ENCODE assay signal across 9 cellular contexts in genomic region chr12:110498984-110499706, GRCh38. TPM values are rescaled to one million over a fixed set of nuclear protein-coding genes. Genes with fewer than 3 reads are reported as not detected.
DNase-seq lines count a peak whose midpoint lies in the region; ATAC-seq and TF ChIP-seq lines count a peak whose summit lies in the region.
"Had no signal": no experiment of that assay in that cellular context is flagged by ENCODE, and none has a peak within 500 bp of the region (broad histone marks: within the 10 kb centered on the region; RNA-seq: fewer than 3 reads in every experiment).

No MANE protein-coding gene starts in this region.

- H3K4me1 ChIP-seq in CD8-positive, alpha-beta T cell (ENCODE audit: insufficient read depth, low read length), result peaks cover 17% of the 10 kb centered on the region
- peaks cover 20 to 22% of the 10 kb centered on the region in 2 donors for H3K4me1 ChIP-seq in naive thymus-derived CD4-positive, alpha-beta T cell (ENCODE audit: control insufficient read depth in 2 of 2, insufficient read depth in 2 of 2, low read length in 2 of 2)
- peaks cover 7 to 21% of the 10 kb centered on the region in 2 donors for H3K4me1 ChIP-seq in ascending aorta

- H3K36me3 Mint-ChIP-seq in CD8-positive, alpha-beta T cell, result peaks cover 26% of the 10 kb centered on the region
- peaks cover 28% of the 10 kb centered on the region for H3K36me3 Mint-ChIP-seq in activated naive CD8-positive, alpha-beta T cell treated with anti-CD3 and anti-CD28 coated beads, Interleukin-2, amount 10 ng/mL, durations not matched to agents 7 days and 5 days
- H3K36me3 Mint-ChIP-seq in naive thymus-derived CD4-positive, alpha-beta T cell, result peaks cover 0 to 17% (median 8%) of the 10 kb centered on the region in 5 donors

- no peak overlapping the region for H3K27ac ChIP-seq in CD8-positive, alpha-beta T cell (ENCODE audit: low read depth, low read length)
- no peak overlapping the region for H3K27ac ChIP-seq in naive thymus-derived CD4-positive, alpha-beta T cell (ENCODE audit: low read depth, low read length)
- H3K27ac ChIP-seq in ascending aorta, result peak overlapping the region in 1 of 2 donors; percentile 4

- intact Hi-C loops in CD8-positive, alpha-beta T cell (cut with DNase I, micrococcal nuclease), result no loop called here
- intact Hi-C loops in naive thymus-derived CD4-positive, alpha-beta T cell (cut with micrococcal nuclease), result no loop called here
- intact Hi-C loops in ascending aorta (cut with DNase I), result no loop called here

- no peak for TF ChIP-seq CTCF in CD8-positive, alpha-beta T cell (IDR thresholded peaks at IDR 0.05)
- TF ChIP-seq CTCF in ascending aorta (IDR thresholded peaks at IDR 0.05), result no peak

- CTCF ChIA-PET in CD8-positive, alpha-beta T cell (lab: Charles Lee), result interaction anchor here (1.1 to 4.3 kb wide), 4 partner anchors 23 to 104 kb away, joined by 3 to 18 read pairs (median 3); partner anchors contain the start of genes ARPC3, FAM216A and GPN3
- CTCF ChIA-PET in naive thymus-derived CD4-positive, alpha-beta T cell (lab: Charles Lee), result interaction anchor here (1.1 to 4.3 kb wide), 4 partner anchors 26 to 103 kb away, joined by 3 to 20 read pairs (median 6); partner anchors contain the start of genes ARPC3, FAM216A and GPN3

- no peaks in the 10 kb centered on the region for H3K27me3 Mint-ChIP-seq in CD8-positive, alpha-beta T cell (ENCODE audit: low read depth)
- H3K27me3 Mint-ChIP-seq in activated naive CD8-positive, alpha-beta T cell treated with anti-CD3 and anti-CD28 coated beads, Interleukin-2, amount 10 ng/mL, durations not matched to agents 7 days and 5 days, result no peaks in the 10 kb centered on the region
- peaks cover 0 to 3% (median 0%) of the 10 kb centered on the region in 5 donors for H3K27me3 Mint-ChIP-seq in naive thymus-derived CD4-positive, alpha-beta T cell

- no peaks in the 10 kb centered on the region for H3K9me3 Mint-ChIP-seq in CD8-positive, alpha-beta T cell
- H3K9me3 Mint-ChIP-seq in activated naive CD8-positive, alpha-beta T cell treated with anti-CD3 and anti-CD28 coated beads, Interleukin-2, amount 10 ng/mL, durations not matched to agents 7 days and 5 days, result peaks cover 3% of the 10 kb centered on the region
- peaks cover 0 to 6% (median 0%) of the 10 kb centered on the region in 11 donors for H3K9me3 Mint-ChIP-seq in naive thymus-derived CD4-positive, alpha-beta T cell

- H3K4me3 ChIP-seq in CD8-positive, alpha-beta T cell (ENCODE audit: low read depth, low read length), result no peak overlapping the region
- no peak overlapping the region for H3K4me3 ChIP-seq in naive thymus-derived CD4-positive, alpha-beta T cell (ENCODE audit: low read length)
- H3K4me3 ChIP-seq in ascending aorta, result no peak overlapping the region

- peak overlapping the region; percentile 45 for H3K4me3 Mint-ChIP-seq in CD8-positive, alpha-beta T cell
- H3K4me3 Mint-ChIP-seq in activated naive CD8-positive, alpha-beta T cell treated with anti-CD3 and anti-CD28 coated beads, Interleukin-2, amount 10 ng/mL, durations not matched to agents 7 days and 5 days, result peak overlapping the region; percentile 66
- H3K4me3 Mint-ChIP-seq in naive thymus-derived CD4-positive, alpha-beta T cell, result peak overlapping the region in 9 of 10 donors; percentile 8 to 93 (median 59)

- H3K9me3 ChIP-seq in CD8-positive, alpha-beta T cell (ENCODE audit: low read length), result no peaks in the 10 kb centered on the region
- no peaks in the 10 kb centered on the region for H3K9me3 ChIP-seq in naive thymus-derived CD4-positive, alpha-beta T cell (ENCODE audit: control insufficient read depth in 2 of 3, low read length in 3 of 3)
- no peaks in the 10 kb centered on the region for H3K9me3 ChIP-seq in ascending aorta

- DNase-seq in CD8-positive, alpha-beta T cell, result no peak
- DNase-seq in M059J (ENCODE audit: low read depth), result peak; percentile 36
- DNase-seq in activated naive CD8-positive, alpha-beta T cell treated with anti-CD3 and anti-CD28 coated beads, Interleukin-2, amount 10 ng/mL, durations not matched to agents 7 days and 5 days, result no peak
- no peak for DNase-seq in naive thymus-derived CD4-positive, alpha-beta T cell
- no peak for DNase-seq in DMS53 treated with DMSO at 0.1 percent for 48 hours (lab: John Stamatoyannopoulos, UW; ENCODE audit: unreplicated experiment)
- DNase-seq in ascending aorta (ENCODE audit: low spot score in 2 of 2), result no peak
- DNase-seq in NCI-H510A treated with DMSO at 0.1 percent for 48 hours (lab: John Stamatoyannopoulos, UW), result no peak
- DNase-seq: activated CD4-positive, CD25-positive, alpha-beta regulatory T cell had no signal

- H3K27me3 ChIP-seq in CD8-positive, alpha-beta T cell (ENCODE audit: insufficient read depth, low read length), result no peaks in the 10 kb centered on the region
- no peaks in the 10 kb centered on the region for H3K27me3 ChIP-seq in naive thymus-derived CD4-positive, alpha-beta T cell (ENCODE audit: control insufficient read depth in 2 of 2, insufficient read depth in 2 of 2, low read length in 2 of 2)
- H3K27me3 ChIP-seq in ascending aorta, result no peaks in the 10 kb centered on the region

- peaks cover 44% of the 10 kb centered on the region for H3K4me1 Mint-ChIP-seq in CD8-positive, alpha-beta T cell (ENCODE audit: low read depth)
- H3K4me1 Mint-ChIP-seq in activated naive CD8-positive, alpha-beta T cell treated with anti-CD3 and anti-CD28 coated beads, Interleukin-2, amount 10 ng/mL, durations not matched to agents 7 days and 5 days, result peaks cover 34% of the 10 kb centered on the region
- H3K4me1 Mint-ChIP-seq in naive thymus-derived CD4-positive, alpha-beta T cell, result peaks cover 22 to 52% (median 43%) of the 10 kb centered on the region in 7 donors

- no peak for ATAC-seq in CD8-positive, alpha-beta T cell
- no peak for ATAC-seq in activated naive CD8-positive, alpha-beta T cell treated with anti-CD3 and anti-CD28 coated beads, Interleukin-2, amount 10 ng/mL, durations not matched to agents 7 days and 5 days (ENCODE audit: low read depth)
- ATAC-seq in naive thymus-derived CD4-positive, alpha-beta T cell, result no peak
- no peak for ATAC-seq in GM21515 (IDR thresholded peaks at IDR 0.05; ENCODE audit: unreplicated experiment)

- peak overlapping the region; percentile 86 for H3K27ac Mint-ChIP-seq in CD8-positive, alpha-beta T cell
- H3K27ac Mint-ChIP-seq in activated naive CD8-positive, alpha-beta T cell treated with anti-CD3 and anti-CD28 coated beads, Interleukin-2, amount 10 ng/mL, durations not matched to agents 7 days and 5 days, result peak overlapping the region; percentile 75
- H3K27ac Mint-ChIP-seq in naive thymus-derived CD4-positive, alpha-beta T cell, result peak overlapping the region in 5 of 9 donors; percentile 34 to 78 (median 39)

- POLR2A ChIA-PET in CD8-positive, alpha-beta T cell (lab: Charles Lee), result interaction anchor here (0.6 to 5.0 kb wide), 3 partner anchors 30 to 219 kb away, joined by 3 to 57 read pairs (median 4); partner anchors contain the start of genes FAM216A and GPN3
- POLR2A ChIA-PET in activated naive CD8-positive, alpha-beta T cell treated with anti-CD3 and anti-CD28 coated beads, Interleukin-2, amount 10 ng/mL, durations not matched to agents 7 days and 5 days (lab: Charles Lee), result interaction anchor here (3.7 kb wide), 1 partner anchor 50 kb away, joined by 35 read pairs; the partner anchor contains the start of gene ARPC3
- POLR2A ChIA-PET in naive thymus-derived CD4-positive, alpha-beta T cell (lab: Charles Lee), result interaction anchor here (1.3 to 3.4 kb wide), 2 partner anchors 30 to 49 kb away, joined by 5 to 52 read pairs; partner anchors contain the start of genes ARPC3, FAM216A and GPN3

- peaks cover 17% of the 10 kb centered on the region for H3K36me3 ChIP-seq in CD8-positive, alpha-beta T cell (ENCODE audit: insufficient read depth, low read length)
- peaks cover 0 to 18% (median 7%) of the 10 kb centered on the region in 3 experiments for H3K36me3 ChIP-seq in naive thymus-derived CD4-positive, alpha-beta T cell (ENCODE audit: control insufficient read depth in 2 of 3, insufficient read depth in 3 of 3, low read length in 3 of 3)
- peaks cover 18% of the 10 kb centered on the region in 2 donors for H3K36me3 ChIP-seq in ascending aorta

RNA-seq across cellular contexts. Expression of gene VPS29, which starts 2.8 kb away (rescaled TPM):
- 10 to 100 TPM; 49.6 to 53.5 TPM for total RNA-seq in CD8-positive, alpha-beta T cell
- total RNA-seq in M059J (2014; rRNA removed; shearing (Covaris generic)), result 117 and 146 TPM in 2 replicates
- 100 to 1,000 TPM; 132 to 138 TPM for total RNA-seq in activated naive CD8-positive, alpha-beta T cell treated with anti-CD3 and anti-CD28 coated beads, Interleukin-2, amount 10 ng/mL, durations not matched to agents 7 days and 5 days
- 100 to 1,000 TPM in 3 of 5 experiments, 10 to 100 TPM in 2; 78.5 to 131 (median 115) TPM for total RNA-seq in naive thymus-derived CD4-positive, alpha-beta T cell
- polyA plus RNA-seq in naive thymus-derived CD4-positive, alpha-beta T cell, result 100 to 1,000 TPM; 134 to 158 TPM
- total RNA-seq in ascending aorta, result 35.9 TPM

RNA-seq across cellular contexts. Expression of gene RAD9B, which starts 3.0 kb away (rescaled TPM):
- 1 to 10 TPM in 1 of 2 experiments, under 1 TPM in 1; 0.57 to 1.5 TPM for total RNA-seq in CD8-positive, alpha-beta T cell
- total RNA-seq in M059J (2014; rRNA removed; shearing (Covaris generic)), result 0.47 and 1.1 TPM in 2 replicates
- total RNA-seq in activated naive CD8-positive, alpha-beta T cell treated with anti-CD3 and anti-CD28 coated beads, Interleukin-2, amount 10 ng/mL, durations not matched to agents 7 days and 5 days, result 1 to 10 TPM; 1.8 to 2.3 TPM
- 1 to 10 TPM in 4 of 5 experiments, under 1 TPM in 1; 0.60 to 2.9 (median 1.1) TPM for total RNA-seq in naive thymus-derived CD4-positive, alpha-beta T cell
- under 1 TPM; 0.53 to 0.98 TPM for polyA plus RNA-seq in naive thymus-derived CD4-positive, alpha-beta T cell
- not detected for total RNA-seq in ascending aorta

RNA-seq across cellular contexts. Expression of gene FAM216A, which starts 30.5 kb away (rescaled TPM):
- total RNA-seq in CD8-positive, alpha-beta T cell, result 1 to 10 TPM; 3.5 to 4.5 TPM
- 20.6 and 24.8 TPM in 2 replicates for total RNA-seq in M059J (2014; rRNA removed; shearing (Covaris generic))
- 10 to 100 TPM; 20.0 to 21.6 TPM for total RNA-seq in activated naive CD8-positive, alpha-beta T cell treated with anti-CD3 and anti-CD28 coated beads, Interleukin-2, amount 10 ng/mL, durations not matched to agents 7 days and 5 days
- 10 to 100 TPM in 4 of 5 experiments, 1 to 10 TPM in 1; 5.3 to 24.1 (median 23.0) TPM for total RNA-seq in naive thymus-derived CD4-positive, alpha-beta T cell
- 10 to 100 TPM; 10.8 to 14.2 TPM for polyA plus RNA-seq in naive thymus-derived CD4-positive, alpha-beta T cell
- 2.1 TPM for total RNA-seq in ascending aorta

RNA-seq across cellular contexts. Expression of gene GPN3, which starts 31.1 kb away (rescaled TPM):
- total RNA-seq in CD8-positive, alpha-beta T cell, result 1 to 10 TPM; 5.9 to 6.2 TPM
- 22.6 and 35.4 TPM in 2 replicates for total RNA-seq in M059J (2014; rRNA removed; shearing (Covaris generic))
- 10 to 100 TPM; 22.9 to 23.4 TPM for total RNA-seq in activated naive CD8-positive, alpha-beta T cell treated with anti-CD3 and anti-CD28 coated beads, Interleukin-2, amount 10 ng/mL, durations not matched to agents 7 days and 5 days
- total RNA-seq in naive thymus-derived CD4-positive, alpha-beta T cell, result 10 to 100 TPM in 3 of 5 experiments, 1 to 10 TPM in 2; 5.1 to 19.7 (median 14.6) TPM
- polyA plus RNA-seq in naive thymus-derived CD4-positive, alpha-beta T cell, result 10 to 100 TPM; 31.2 to 40.4 TPM
- total RNA-seq in ascending aorta, result 5.6 TPM

RNA-seq across cellular contexts. Expression of gene ARPC3, which starts 49.0 kb away (rescaled TPM):
- total RNA-seq in CD8-positive, alpha-beta T cell, result 100 to 1,000 TPM; 123 to 136 TPM
- total RNA-seq in M059J (2014; rRNA removed; shearing (Covaris generic)), result 987 and 1,311 TPM in 2 replicates
- total RNA-seq in activated naive CD8-positive, alpha-beta T cell treated with anti-CD3 and anti-CD28 coated beads, Interleukin-2, amount 10 ng/mL, durations not matched to agents 7 days and 5 days, result 100 to 1,000 TPM; 361 to 371 TPM
- total RNA-seq in naive thymus-derived CD4-positive, alpha-beta T cell, result 100 to 1,000 TPM; 166 to 381 (median 187) TPM
- 100 to 1,000 TPM; 559 to 643 TPM for polyA plus RNA-seq in naive thymus-derived CD4-positive, alpha-beta T cell
- 76.5 TPM for total RNA-seq in ascending aorta
